14 cellular contexts compared by ENCODE assay signal in the genomic region with DNA sequence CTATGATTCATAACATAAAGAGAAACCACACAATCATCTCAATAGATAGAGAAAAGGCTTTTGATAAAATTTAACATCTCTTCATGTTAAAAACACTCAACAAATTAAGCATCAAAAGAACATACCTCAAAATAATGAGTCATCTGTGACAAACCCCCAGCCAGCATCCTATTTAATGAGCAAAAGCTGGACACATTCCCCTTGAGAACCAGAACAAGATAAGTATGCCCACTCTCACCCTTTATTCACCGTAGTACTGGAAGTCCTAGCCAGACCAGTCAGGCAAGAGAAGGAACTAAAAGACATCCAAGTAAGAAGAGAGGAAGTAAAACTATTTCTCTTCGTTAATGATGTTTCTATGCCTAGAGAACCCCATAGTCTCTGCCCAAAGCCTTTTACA.
"Had no signal": no experiment of that assay in that cellular context is flagged by ENCODE, and none has a peak within 500 bp of the region (broad histone marks: within the 10 kb centered on the region; RNA-seq: fewer than 3 reads in every experiment).

No MANE protein-coding gene starts in this region.

- DNase-seq: activated CD4-positive, alpha-beta T cell treated with anti-CD3 and anti-CD28 coated beads, Interleukin-2, amount 50 U/mL, for 48 hours; activated gamma-delta T cell treated with Interleukin-2 at 50 U/mL for 16 hours; activated T-cell treated with anti-CD3 and anti-CD28 coated beads for 4 hours; amniotic stem cell; brain microvascular endothelial cell; cortex of kidney; gastrocnemius medialis; head of caudate nucleus; kidney; nucleus accumbens; retina; spleen; stimulated activated naive B cell treated with anti-CD40 and anti-IgM and Interleukin-4, amounts not matched to agents 10 μg/mL and 1 μg/mL and 100 μg/mL, for 72 hours; upper lobe of left lung had no signal
